ENCODE assay signal across 9 cellular contexts in the genomic region with DNA sequence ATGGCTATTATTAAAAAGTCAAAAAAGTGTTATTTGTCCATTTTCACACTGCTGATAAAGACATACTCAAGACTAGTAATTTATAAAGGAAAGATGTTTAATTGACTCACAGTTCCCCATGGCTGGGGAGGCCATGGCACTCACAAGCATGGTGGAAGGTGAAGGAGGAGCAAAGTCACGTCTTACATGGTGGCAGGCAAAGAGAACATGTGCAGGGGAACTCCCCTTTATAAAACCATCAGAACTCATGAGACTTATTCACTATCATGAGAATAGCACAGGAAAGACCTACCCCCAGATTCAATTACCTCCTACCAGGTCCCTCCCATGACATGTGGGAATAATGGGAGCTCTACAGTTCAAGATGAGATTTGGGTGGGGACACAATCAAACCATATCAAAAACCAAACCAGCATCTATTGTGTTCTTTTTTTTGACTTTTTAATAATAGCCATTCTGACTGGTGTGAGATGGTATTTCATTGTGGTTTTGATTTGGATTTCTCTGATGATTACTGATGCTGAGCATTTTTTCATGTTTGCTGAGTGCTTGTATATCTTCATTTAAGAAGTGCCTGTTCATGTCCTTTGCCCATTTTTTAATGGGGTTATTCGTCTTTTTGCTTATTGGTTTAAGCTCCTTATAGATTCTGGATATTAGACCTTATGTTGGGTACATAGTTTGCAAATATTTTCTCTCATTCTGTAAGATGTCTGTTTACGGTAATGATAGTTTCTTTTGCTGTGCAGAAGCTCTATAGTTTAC. TPM values are rescaled to one million over a fixed set of nuclear protein-coding genes. Genes with fewer than 3 reads are reported as not detected.
"Had no signal": no experiment of that assay in that cellular context is flagged by ENCODE, and none has a peak within 500 bp of the region (broad histone marks: within the 10 kb centered on the region; RNA-seq: fewer than 3 reads in every experiment).

No MANE protein-coding gene starts in this region.

RNA-seq across cellular contexts. Expression of a gene that starts 24.6 kb away (rescaled TPM):
- total RNA-seq: astrocyte, bronchial epithelial cell, chondrocyte, dermis microvascular lymphatic vessel endothelial cell, endothelial cell of umbilical vein, fibroblast of lung, fibroblast of villous mesenchyme, glomerular endothelial cell, WTC11 had no signal
- polyA plus RNA-seq: endothelial cell of umbilical vein, fibroblast of lung had no signal
